1 cellular context compared by ENCODE assay signal in genomic region chr1:155967410-155968400, GRCh38.
TF ChIP-seq lines count a peak whose summit lies in the region.

No MANE protein-coding gene starts in this region.

TF ChIP-seq in GM23338, 12 proteins besides CTCF, POLR2A, EP300 and RAD21 (continued from another document):
- no peak for TF ChIP-seq REST (IDR thresholded peaks at IDR 0.05; ENCODE audit: unreplicated experiment)
